ENCODE assay signal across 8 cellular contexts in genomic region chr16:16157166-16157565, GRCh38.
"Had no signal": no experiment of that assay in that cellular context is flagged by ENCODE, and none has a peak within 500 bp of the region (broad histone marks: within the 10 kb centered on the region; RNA-seq: fewer than 3 reads in every experiment).

No MANE protein-coding gene starts in this region.

- H3K4me1 ChIP-seq: HAP-1 had no signal

- H3K4me3 ChIP-seq: GM23248, HAP-1 had no signal

- H3K36me3 ChIP-seq: HAP-1 had no signal

- H2AFZ ChIP-seq: GM23248 had no signal

- ATAC-seq: HCT116 had no signal

- FAIRE-seq: HTR-8/SVneo had no signal

- H3K9me3 ChIP-seq: HAP-1 had no signal

- H3K9ac ChIP-seq: GM23248 had no signal

- DNase-seq: GM23248, GOT3, H7, HFFc6, KG1 had no signal

- H3K27ac ChIP-seq: GM23248 had no signal
